1 cellular context compared by ENCODE assay signal in the genomic region with DNA sequence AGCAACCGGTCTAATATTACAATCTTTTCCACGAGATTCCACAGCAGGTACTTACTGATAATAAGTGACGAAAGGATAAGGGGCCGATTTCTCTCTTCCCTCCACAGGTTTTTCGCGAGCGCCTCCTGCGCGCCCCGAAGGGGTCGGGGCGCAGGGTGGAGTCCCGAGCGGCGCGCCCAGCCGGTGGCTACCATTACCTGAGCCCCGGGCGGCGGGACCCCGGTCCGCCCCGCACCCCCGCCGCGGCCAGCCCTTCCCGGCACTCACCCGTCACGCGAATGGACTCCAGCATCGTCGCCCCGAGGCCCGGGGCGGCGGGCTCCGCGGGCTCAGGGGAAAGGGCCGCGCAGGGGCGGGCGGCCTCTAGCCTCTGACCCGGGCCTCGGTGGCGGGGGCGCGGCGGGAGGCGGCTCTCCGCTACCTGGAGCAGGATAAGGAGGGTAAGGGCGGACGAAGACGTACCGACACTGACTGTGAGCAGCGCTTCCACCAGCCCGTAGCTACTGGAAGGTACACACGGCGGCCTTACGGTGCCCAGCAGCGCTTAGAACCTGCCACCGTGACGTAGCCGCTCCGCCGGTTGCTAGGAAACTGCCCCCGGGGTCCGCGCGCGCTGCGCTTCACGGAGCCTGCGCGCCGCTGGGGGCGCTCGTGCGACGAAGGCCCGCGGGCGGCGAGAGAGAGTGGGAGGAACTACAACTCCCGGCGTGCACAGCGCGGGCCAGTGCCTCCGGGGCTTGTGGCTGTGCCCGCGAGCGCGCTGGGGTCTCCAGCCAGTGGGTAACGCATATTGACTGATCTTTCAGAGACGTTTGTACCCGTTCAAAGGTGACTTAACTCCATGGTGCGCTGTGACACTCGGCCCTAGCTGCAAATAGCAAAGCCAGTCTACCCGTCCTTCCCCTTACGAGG.
TF ChIP-seq lines count a peak whose summit lies in the region.

No MANE protein-coding gene starts in this region.

TF ChIP-seq in K562, 482 proteins besides CTCF, POLR2A, EP300 and RAD21 (continued from another document and continues in another):
- TF ChIP-seq XRCC4 (IDR thresholded peaks at IDR 0.05; ENCODE audit: extremely low read depth, insufficient read depth, insufficient read length): no peak
- TF ChIP-seq MTA1 (IDR thresholded peaks at IDR 0.05; ENCODE audit: borderline replicate concordance): no peak; the same call in 1 of the 2 replicates
- no peak for TF ChIP-seq FUS (optimal IDR thresholded peaks at IDR 0.05; ENCODE audit: low read depth, low read length)
- no peak for TF ChIP-seq BDP1 (IDR thresholded peaks at IDR 0.05; ENCODE audit: insufficient read depth, insufficient read length)
- TF ChIP-seq, protein P1, sequence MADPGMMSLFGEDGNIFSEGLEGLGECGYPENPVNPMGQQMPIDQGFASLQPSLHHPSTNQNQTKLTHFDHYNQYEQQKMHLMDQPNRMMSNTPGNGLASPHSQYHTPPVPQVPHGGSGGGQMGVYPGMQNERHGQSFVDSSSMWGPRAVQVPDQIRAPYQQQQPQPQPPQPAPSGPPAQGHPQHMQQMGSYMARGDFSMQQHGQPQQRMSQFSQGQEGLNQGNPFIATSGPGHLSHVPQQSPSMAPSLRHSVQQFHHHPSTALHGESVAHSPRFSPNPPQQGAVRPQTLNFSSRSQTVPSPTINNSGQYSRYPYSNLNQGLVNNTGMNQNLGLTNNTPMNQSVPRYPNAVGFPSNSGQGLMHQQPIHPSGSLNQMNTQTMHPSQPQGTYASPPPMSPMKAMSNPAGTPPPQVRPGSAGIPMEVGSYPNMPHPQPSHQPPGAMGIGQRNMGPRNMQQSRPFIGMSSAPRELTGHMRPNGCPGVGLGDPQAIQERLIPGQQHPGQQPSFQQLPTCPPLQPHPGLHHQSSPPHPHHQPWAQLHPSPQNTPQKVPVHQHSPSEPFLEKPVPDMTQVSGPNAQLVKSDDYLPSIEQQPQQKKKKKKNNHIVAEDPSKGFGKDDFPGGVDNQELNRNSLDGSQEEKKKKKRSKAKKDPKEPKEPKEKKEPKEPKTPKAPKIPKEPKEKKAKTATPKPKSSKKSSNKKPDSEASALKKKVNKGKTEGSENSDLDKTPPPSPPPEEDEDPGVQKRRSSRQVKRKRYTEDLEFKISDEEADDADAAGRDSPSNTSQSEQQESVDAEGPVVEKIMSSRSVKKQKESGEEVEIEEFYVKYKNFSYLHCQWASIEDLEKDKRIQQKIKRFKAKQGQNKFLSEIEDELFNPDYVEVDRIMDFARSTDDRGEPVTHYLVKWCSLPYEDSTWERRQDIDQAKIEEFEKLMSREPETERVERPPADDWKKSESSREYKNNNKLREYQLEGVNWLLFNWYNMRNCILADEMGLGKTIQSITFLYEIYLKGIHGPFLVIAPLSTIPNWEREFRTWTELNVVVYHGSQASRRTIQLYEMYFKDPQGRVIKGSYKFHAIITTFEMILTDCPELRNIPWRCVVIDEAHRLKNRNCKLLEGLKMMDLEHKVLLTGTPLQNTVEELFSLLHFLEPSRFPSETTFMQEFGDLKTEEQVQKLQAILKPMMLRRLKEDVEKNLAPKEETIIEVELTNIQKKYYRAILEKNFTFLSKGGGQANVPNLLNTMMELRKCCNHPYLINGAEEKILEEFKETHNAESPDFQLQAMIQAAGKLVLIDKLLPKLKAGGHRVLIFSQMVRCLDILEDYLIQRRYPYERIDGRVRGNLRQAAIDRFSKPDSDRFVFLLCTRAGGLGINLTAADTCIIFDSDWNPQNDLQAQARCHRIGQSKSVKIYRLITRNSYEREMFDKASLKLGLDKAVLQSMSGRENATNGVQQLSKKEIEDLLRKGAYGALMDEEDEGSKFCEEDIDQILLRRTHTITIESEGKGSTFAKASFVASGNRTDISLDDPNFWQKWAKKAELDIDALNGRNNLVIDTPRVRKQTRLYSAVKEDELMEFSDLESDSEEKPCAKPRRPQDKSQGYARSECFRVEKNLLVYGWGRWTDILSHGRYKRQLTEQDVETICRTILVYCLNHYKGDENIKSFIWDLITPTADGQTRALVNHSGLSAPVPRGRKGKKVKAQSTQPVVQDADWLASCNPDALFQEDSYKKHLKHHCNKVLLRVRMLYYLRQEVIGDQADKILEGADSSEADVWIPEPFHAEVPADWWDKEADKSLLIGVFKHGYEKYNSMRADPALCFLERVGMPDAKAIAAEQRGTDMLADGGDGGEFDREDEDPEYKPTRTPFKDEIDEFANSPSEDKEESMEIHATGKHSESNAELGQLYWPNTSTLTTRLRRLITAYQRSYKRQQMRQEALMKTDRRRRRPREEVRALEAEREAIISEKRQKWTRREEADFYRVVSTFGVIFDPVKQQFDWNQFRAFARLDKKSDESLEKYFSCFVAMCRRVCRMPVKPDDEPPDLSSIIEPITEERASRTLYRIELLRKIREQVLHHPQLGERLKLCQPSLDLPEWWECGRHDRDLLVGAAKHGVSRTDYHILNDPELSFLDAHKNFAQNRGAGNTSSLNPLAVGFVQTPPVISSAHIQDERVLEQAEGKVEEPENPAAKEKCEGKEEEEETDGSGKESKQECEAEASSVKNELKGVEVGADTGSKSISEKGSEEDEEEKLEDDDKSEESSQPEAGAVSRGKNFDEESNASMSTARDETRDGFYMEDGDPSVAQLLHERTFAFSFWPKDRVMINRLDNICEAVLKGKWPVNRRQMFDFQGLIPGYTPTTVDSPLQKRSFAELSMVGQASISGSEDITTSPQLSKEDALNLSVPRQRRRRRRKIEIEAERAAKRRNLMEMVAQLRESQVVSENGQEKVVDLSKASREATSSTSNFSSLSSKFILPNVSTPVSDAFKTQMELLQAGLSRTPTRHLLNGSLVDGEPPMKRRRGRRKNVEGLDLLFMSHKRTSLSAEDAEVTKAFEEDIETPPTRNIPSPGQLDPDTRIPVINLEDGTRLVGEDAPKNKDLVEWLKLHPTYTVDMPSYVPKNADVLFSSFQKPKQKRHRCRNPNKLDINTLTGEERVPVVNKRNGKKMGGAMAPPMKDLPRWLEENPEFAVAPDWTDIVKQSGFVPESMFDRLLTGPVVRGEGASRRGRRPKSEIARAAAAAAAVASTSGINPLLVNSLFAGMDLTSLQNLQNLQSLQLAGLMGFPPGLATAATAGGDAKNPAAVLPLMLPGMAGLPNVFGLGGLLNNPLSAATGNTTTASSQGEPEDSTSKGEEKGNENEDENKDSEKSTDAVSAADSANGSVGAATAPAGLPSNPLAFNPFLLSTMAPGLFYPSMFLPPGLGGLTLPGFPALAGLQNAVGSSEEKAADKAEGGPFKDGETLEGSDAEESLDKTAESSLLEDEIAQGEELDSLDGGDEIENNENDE (IDR thresholded peaks at IDR 0.05; ENCODE audit: low read depth, low read length): no peak
- no peak for TF ChIP-seq PML (IDR thresholded peaks at IDR 0.05; ENCODE audit: low read length)
- TF ChIP-seq CHCHD3 (CRISPR knock-in tag; IDR thresholded peaks at IDR 0.05): no peak
- TF ChIP-seq ZNF780A (CRISPR knock-in tag; IDR thresholded peaks at IDR 0.05): no peak
- no peak for TF ChIP-seq PPARD (CRISPR knock-in tag; IDR thresholded peaks at IDR 0.05)
- no peak for TF ChIP-seq NFYB (IDR thresholded peaks at IDR 0.05; ENCODE audit: extremely low read depth, insufficient read length)
- no peak for TF ChIP-seq ZZZ3 (IDR thresholded peaks at IDR 0.05)
- no peak for TF ChIP-seq DPF2 (IDR thresholded peaks at IDR 0.05)
- TF ChIP-seq, protein P2, sequence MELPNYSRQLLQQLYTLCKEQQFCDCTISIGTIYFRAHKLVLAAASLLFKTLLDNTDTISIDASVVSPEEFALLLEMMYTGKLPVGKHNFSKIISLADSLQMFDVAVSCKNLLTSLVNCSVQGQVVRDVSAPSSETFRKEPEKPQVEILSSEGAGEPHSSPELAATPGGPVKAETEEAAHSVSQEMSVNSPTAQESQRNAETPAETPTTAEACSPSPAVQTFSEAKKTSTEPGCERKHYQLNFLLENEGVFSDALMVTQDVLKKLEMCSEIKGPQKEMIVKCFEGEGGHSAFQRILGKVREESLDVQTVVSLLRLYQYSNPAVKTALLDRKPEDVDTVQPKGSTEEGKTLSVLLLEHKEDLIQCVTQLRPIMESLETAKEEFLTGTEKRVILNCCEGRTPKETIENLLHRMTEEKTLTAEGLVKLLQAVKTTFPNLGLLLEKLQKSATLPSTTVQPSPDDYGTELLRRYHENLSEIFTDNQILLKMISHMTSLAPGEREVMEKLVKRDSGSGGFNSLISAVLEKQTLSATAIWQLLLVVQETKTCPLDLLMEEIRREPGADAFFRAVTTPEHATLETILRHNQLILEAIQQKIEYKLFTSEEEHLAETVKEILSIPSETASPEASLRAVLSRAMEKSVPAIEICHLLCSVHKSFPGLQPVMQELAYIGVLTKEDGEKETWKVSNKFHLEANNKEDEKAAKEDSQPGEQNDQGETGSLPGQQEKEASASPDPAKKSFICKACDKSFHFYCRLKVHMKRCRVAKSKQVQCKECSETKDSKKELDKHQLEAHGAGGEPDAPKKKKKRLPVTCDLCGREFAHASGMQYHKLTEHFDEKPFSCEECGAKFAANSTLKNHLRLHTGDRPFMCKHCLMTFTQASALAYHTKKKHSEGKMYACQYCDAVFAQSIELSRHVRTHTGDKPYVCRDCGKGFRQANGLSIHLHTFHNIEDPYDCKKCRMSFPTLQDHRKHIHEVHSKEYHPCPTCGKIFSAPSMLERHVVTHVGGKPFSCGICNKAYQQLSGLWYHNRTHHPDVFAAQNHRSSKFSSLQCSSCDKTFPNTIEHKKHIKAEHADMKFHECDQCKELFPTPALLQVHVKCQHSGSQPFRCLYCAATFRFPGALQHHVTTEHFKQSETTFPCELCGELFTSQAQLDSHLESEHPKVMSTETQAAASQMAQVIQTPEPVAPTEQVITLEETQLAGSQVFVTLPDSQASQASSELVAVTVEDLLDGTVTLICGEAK (IDR thresholded peaks at IDR 0.05): peak; percentile 37; the same call in 1 of the 2 replicates
- TF ChIP-seq, protein P2 (CRISPR knock-in tag; IDR thresholded peaks at IDR 0.05): no peak
- TF ChIP-seq, protein P3, sequence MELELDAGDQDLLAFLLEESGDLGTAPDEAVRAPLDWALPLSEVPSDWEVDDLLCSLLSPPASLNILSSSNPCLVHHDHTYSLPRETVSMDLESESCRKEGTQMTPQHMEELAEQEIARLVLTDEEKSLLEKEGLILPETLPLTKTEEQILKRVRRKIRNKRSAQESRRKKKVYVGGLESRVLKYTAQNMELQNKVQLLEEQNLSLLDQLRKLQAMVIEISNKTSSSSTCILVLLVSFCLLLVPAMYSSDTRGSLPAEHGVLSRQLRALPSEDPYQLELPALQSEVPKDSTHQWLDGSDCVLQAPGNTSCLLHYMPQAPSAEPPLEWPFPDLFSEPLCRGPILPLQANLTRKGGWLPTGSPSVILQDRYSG (tag; conservative IDR thresholded peaks at IDR 0.05; ENCODE audit: low read depth): no peak
- no peak for TF ChIP-seq C11orf30 (IDR thresholded peaks at IDR 0.05; ENCODE audit: low read depth)
- TF ChIP-seq U2AF1 (optimal IDR thresholded peaks at IDR 0.05; ENCODE audit: low read depth, low read length): no peak
- TF ChIP-seq, protein P4, sequence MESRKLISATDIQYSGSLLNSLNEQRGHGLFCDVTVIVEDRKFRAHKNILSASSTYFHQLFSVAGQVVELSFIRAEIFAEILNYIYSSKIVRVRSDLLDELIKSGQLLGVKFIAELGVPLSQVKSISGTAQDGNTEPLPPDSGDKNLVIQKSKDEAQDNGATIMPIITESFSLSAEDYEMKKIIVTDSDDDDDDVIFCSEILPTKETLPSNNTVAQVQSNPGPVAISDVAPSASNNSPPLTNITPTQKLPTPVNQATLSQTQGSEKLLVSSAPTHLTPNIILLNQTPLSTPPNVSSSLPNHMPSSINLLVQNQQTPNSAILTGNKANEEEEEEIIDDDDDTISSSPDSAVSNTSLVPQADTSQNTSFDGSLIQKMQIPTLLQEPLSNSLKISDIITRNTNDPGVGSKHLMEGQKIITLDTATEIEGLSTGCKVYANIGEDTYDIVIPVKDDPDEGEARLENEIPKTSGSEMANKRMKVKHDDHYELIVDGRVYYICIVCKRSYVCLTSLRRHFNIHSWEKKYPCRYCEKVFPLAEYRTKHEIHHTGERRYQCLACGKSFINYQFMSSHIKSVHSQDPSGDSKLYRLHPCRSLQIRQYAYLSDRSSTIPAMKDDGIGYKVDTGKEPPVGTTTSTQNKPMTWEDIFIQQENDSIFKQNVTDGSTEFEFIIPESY (CRISPR knock-in tag; IDR thresholded peaks at IDR 0.05): peak; percentile 71; the same call in 1 of the 2 replicates
- TF ChIP-seq, protein P5, sequence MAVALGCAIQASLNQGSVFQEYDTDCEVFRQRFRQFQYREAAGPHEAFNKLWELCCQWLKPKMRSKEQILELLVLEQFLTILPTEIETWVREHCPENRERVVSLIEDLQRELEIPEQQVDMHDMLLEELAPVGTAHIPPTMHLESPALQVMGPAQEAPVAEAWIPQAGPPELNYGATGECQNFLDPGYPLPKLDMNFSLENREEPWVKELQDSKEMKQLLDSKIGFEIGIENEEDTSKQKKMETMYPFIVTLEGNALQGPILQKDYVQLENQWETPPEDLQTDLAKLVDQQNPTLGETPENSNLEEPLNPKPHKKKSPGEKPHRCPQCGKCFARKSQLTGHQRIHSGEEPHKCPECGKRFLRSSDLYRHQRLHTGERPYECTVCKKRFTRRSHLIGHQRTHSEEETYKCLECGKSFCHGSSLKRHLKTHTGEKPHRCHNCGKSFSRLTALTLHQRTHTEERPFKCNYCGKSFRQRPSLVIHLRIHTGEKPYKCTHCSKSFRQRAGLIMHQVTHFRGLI (CRISPR knock-in tag; IDR thresholded peaks at IDR 0.05): no peak
- TF ChIP-seq ZKSCAN8 (CRISPR knock-in tag; IDR thresholded peaks at IDR 0.05): no peak
- TF ChIP-seq ZNF3 (CRISPR knock-in tag; IDR thresholded peaks at IDR 0.05): no peak
- no peak; a peak in 1 of 4 replicates for TF ChIP-seq FOXK2 (conservative IDR thresholded peaks at IDR 0.05 in 1 of 2, IDR thresholded peaks at IDR 0.05 in 1 of 2; ENCODE audit: low read depth in 2 of 2)
- TF ChIP-seq, protein P6, sequence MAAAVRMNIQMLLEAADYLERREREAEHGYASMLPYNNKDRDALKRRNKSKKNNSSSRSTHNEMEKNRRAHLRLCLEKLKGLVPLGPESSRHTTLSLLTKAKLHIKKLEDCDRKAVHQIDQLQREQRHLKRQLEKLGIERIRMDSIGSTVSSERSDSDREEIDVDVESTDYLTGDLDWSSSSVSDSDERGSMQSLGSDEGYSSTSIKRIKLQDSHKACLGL (CRISPR knock-in tag; IDR thresholded peaks at IDR 0.05; ENCODE audit: borderline replicate concordance, poor library complexity, severe bottlenecking): no peak
- TF ChIP-seq SRSF1 (IDR thresholded peaks at IDR 0.05; ENCODE audit: low read depth, low read length): no peak
